In genomic region chr20:59770851-59771250, GRCh38 we compare ENCODE assay signal across 16 cellular contexts.
DNase-seq lines count a peak whose midpoint lies in the region; ATAC-seq and TF ChIP-seq lines count a peak whose summit lies in the region.
"Had no signal": no experiment of that assay in that cellular context is flagged by ENCODE, and none has a peak within 500 bp of the region (broad histone marks: within the 10 kb centered on the region; RNA-seq: fewer than 3 reads in every experiment).

No MANE protein-coding gene starts in this region.

- H3K9me3 ChIP-seq in heart right ventricle (no peaks in the 10 kb centered on the region), BLaER1 (no peaks in the 10 kb centered on the region), sigmoid colon (no peaks in the 10 kb centered on the region)
- H3K9me3 ChIP-seq: A549 had no signal

- H3K4me1 ChIP-seq in heart right ventricle (peaks cover 0 to 15% (median 0%) of the 10 kb centered on the region in 9 donors), BLaER1 (peaks cover 92% of the 10 kb centered on the region), sigmoid colon (peaks cover 0 to 13% (median 10%) of the 10 kb centered on the region in 4 donors)
- H3K4me1 ChIP-seq: A549 had no signal

- H3K36me3 ChIP-seq in heart right ventricle = no peaks in the 10 kb centered on the region
- H3K36me3 ChIP-seq in BLaER1 = peaks cover 100% of the 10 kb centered on the region
- no peaks in the 10 kb centered on the region for H3K36me3 ChIP-seq in sigmoid colon

- H4K20me1 ChIP-seq in BLaER1 = peaks cover 100% of the 10 kb centered on the region

- no peak overlapping the region for H3K27ac ChIP-seq in heart right ventricle
- H3K27ac ChIP-seq in BLaER1 = no peak overlapping the region
- no peak overlapping the region for H3K27ac ChIP-seq in sigmoid colon
- H3K27ac ChIP-seq: 22Rv1, A549 had no signal

- TF ChIP-seq CTCF in heart right ventricle (IDR thresholded peaks at IDR 0.05) (no peak), sigmoid colon (IDR thresholded peaks at IDR 0.05) (no peak)

- TF ChIP-seq EP300 in sigmoid colon (IDR thresholded peaks at IDR 0.05) = no peak

- H3K4me2 ChIP-seq in BLaER1 = peak overlapping the region; percentile 47
- H3K4me2 ChIP-seq: A549 had no signal

- intact Hi-C loops in Right ventricle myocardium superior (cut with DNase I) = no loop called here
- intact Hi-C loops in heart right ventricle (cut with DNase I) = no loop called here
- intact Hi-C loops in sigmoid colon (cut with DNase I) = no loop called here

- 72 to 78% methylated on average over 7 of the region's 7 CpGs for WGBS in heart right ventricle, 2 donors
- 82 to 86% methylated on average over 7 of the region's 7 CpGs for WGBS in sigmoid colon, 2 donors

- no peak overlapping the region for H3K9ac ChIP-seq in BLaER1

- no peak overlapping the region for H3K4me3 ChIP-seq in heart right ventricle
- H3K4me3 ChIP-seq in BLaER1 = no peak overlapping the region
- H3K4me3 ChIP-seq in sigmoid colon = no peak overlapping the region
- H3K4me3 ChIP-seq: A549, GM12878 had no signal

- no peak for TF ChIP-seq POLR2A in sigmoid colon (IDR thresholded peaks at IDR 0.05)

- no peaks in the 10 kb centered on the region for H3K27me3 ChIP-seq in heart right ventricle
- H3K27me3 ChIP-seq in BLaER1 = no peaks in the 10 kb centered on the region
- no peaks in the 10 kb centered on the region for H3K27me3 ChIP-seq in sigmoid colon

- DNase-seq in Right ventricle myocardium superior (no peak), heart right ventricle (no peak), mesenteric fat pad (ENCODE audit: low spot score) (peak; percentile 18), sigmoid colon (peak; percentile 28), NCI-H748 treated with DMSO at 0.1 percent for 48 hours (lab: John Stamatoyannopoulos, UW) (no peak)
- DNase-seq: AML-193; CD8-positive, alpha-beta T cell; DMS 273 treated with DMSO at 0.1 percent for 48 hours; DND-41; EL; H9 had no signal

- peak; percentile 3 for ATAC-seq in Right ventricle myocardium superior (ENCODE audit: poor library complexity)
- ATAC-seq in heart right ventricle = no peak
- no peak for ATAC-seq in GM18858 (IDR thresholded peaks at IDR 0.05; ENCODE audit: unreplicated experiment)
- ATAC-seq: CD8-positive, alpha-beta T cell; GM12878 had no signal

Comparison
In these comparisons a context has a peak if more than half of its experiments do, and no peak if none do; other contexts are left out.
1. DNase-seq: peak in mesenteric fat pad (single experiment) and sigmoid colon (single experiment); none in Right ventricle myocardium superior (single experiment), heart right ventricle (0 of 2) and NCI-H748 treated with DMSO at 0.1 percent for 48 hours (single experiment).